2 cellular contexts compared by ENCODE assay signal in the genomic region with DNA sequence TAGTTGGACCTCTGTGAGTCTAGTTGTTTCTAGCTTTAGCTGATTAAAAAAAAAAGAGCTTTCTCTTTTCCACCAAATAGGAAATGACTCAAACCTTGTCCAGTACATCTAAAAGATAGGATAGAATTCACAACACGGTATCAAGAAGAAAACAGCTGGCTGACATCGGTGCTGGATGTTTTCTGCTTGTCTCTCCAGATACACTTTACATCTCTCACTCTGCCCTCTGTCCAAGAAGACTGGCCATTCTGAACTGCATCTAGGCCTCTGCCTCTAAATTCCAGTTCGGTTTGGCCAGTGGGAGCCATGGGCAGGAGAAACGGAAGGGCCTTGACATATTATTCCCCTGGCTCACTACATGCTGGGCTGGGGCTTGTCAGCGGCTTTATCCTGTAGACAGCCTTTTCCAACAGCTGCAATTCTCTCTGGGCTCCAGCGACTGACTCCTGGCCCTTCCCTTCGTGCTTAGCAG.
TF ChIP-seq lines count a peak whose summit lies in the region.

No MANE protein-coding gene starts in this region.

TF ChIP-seq in IMR-90, 13 proteins besides CTCF, POLR2A, EP300 and RAD21:
- TF ChIP-seq MAZ (IDR thresholded peaks at IDR 0.05; ENCODE audit: borderline replicate concordance, low read depth, low read length) (no peak), MAFK (IDR thresholded peaks at IDR 0.05; ENCODE audit: low read depth, low read length) (no peak)

TF ChIP-seq in H1, 55 proteins besides CTCF, POLR2A, EP300 and RAD21:
- TF ChIP-seq CEBPB (IDR thresholded peaks at IDR 0.05; ENCODE audit: low read depth, low read length), result no peak
- TF ChIP-seq RNF2 (IDR thresholded peaks at IDR 0.05; ENCODE audit: borderline replicate concordance, low read depth, low read length, missing control alignments, poor library complexity, severe bottlenecking), result no peak
- no peak for TF ChIP-seq MAFK (IDR thresholded peaks at IDR 0.05; ENCODE audit: low read depth, low read length)
- TF ChIP-seq, protein P1, sequence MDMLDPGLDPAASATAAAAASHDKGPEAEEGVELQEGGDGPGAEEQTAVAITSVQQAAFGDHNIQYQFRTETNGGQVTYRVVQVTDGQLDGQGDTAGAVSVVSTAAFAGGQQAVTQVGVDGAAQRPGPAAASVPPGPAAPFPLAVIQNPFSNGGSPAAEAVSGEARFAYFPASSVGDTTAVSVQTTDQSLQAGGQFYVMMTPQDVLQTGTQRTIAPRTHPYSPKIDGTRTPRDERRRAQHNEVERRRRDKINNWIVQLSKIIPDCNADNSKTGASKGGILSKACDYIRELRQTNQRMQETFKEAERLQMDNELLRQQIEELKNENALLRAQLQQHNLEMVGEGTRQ (IDR thresholded peaks at IDR 0.05; ENCODE audit: low read length), result no peak
- no peak for TF ChIP-seq EZH2 (IDR thresholded peaks at IDR 0.05; ENCODE audit: low read depth, low read length, severe bottlenecking)
- TF ChIP-seq TBP (IDR thresholded peaks at IDR 0.05; ENCODE audit: low read depth, low read length), result no peak
- TF ChIP-seq ZNF274 (IDR thresholded peaks at IDR 0.05; ENCODE audit: borderline replicate concordance, extremely low read depth, low read length), result no peak
- TF ChIP-seq EGR1 (IDR thresholded peaks at IDR 0.05; ENCODE audit: borderline replicate concordance, low read depth, low read length), result no peak
- TF ChIP-seq TEAD4 (IDR thresholded peaks at IDR 0.05; ENCODE audit: low read depth, low read length), result no peak
- no peak for TF ChIP-seq ASH2L (IDR thresholded peaks at IDR 0.05; ENCODE audit: low read length)
- TF ChIP-seq SIX5 (IDR thresholded peaks at IDR 0.05; ENCODE audit: low read depth, low read length), result no peak
- no peak for TF ChIP-seq SRF (IDR thresholded peaks at IDR 0.05; ENCODE audit: low read depth, low read length)
- no peak for TF ChIP-seq POU5F1 (IDR thresholded peaks at IDR 0.05; ENCODE audit: low read depth, low read length)
- no peak for TF ChIP-seq JUN (IDR thresholded peaks at IDR 0.05; ENCODE audit: low read depth, low read length)
- no peak for TF ChIP-seq SP2 (IDR thresholded peaks at IDR 0.05; ENCODE audit: low read length)
- no peak for TF ChIP-seq NRF1 (IDR thresholded peaks at IDR 0.05; ENCODE audit: low read depth, low read length)
- TF ChIP-seq CTBP2 (IDR thresholded peaks at IDR 0.05; ENCODE audit: borderline replicate concordance, insufficient read depth, insufficient read length, low read length), result no peak
- TF ChIP-seq HDAC2 (IDR thresholded peaks at IDR 0.05; ENCODE audit: borderline replicate concordance in 1 of 2, low read depth in 2 of 2, low read length in 2 of 2), result no peak
- TF ChIP-seq RBBP5 (IDR thresholded peaks at IDR 0.05; ENCODE audit: borderline replicate concordance, low read depth, low read length), result no peak
- no peak for TF ChIP-seq POLR2AphosphoS5 (IDR thresholded peaks at IDR 0.05; ENCODE audit: low read depth, low read length)
